In the genomic region with DNA sequence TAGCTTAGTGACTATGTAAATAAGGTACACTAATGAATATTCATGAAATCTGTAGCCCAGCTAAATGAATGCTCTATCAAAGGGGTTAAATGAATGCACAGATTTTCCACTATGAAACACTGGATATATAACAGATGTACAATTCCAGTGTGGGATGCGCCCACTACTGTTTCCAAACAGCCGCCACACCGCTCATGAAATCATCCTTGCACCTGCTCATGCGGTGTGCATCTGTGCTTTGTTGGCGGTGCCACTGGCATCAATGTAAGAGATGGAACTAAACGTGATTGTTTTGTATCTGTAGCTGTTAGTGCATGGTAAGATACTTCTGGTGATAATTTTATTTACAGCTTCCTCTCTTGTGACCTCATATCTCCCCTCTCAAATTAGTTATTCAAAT, we compare ENCODE assay signal across 17 cellular contexts.
"Had no signal": no experiment of that assay in that cellular context is flagged by ENCODE, and none has a peak within 500 bp of the region (broad histone marks: within the 10 kb centered on the region; RNA-seq: fewer than 3 reads in every experiment).

No MANE protein-coding gene starts in this region.

- H3K4me3 ChIP-seq: dorsolateral prefrontal cortex, heart left ventricle, psoas muscle, right lobe of liver, suprapubic skin, thyroid gland had no signal

- H3K36me3 ChIP-seq: heart left ventricle, right lobe of liver, suprapubic skin, thyroid gland had no signal

- H3K9me3 ChIP-seq: psoas muscle, right lobe of liver, suprapubic skin, thyroid gland had no signal

- DNase-seq: dorsolateral prefrontal cortex; effector CD8-positive, alpha-beta T cell; heart left ventricle; hippocampal formation; kidney glomerular epithelial cell; mesendoderm; naive B cell; nephron progenitor cell; psoas muscle; retina; right lobe of liver; stimulated activated CD4-positive, alpha-beta T cell treated with anti-CD3 and anti-CD28 coated beads, Interleukin-4, amount 100 ng/mL, for 1 hour; stimulated activated CD8-positive, alpha-beta memory T cell treated with anti-CD3 and anti-CD28 coated beads, Interleukin-4, amount 100 ng/mL, for 48 hours; stimulated activated naive CD8-positive, alpha-beta T cell treated with anti-CD3 and anti-CD28 coated beads, Interleukin-15, Interleukin-2, amounts not matched to agents 100 U/mL and 50 U/mL, for 24 hours; thyroid gland had no signal

- ATAC-seq: heart left ventricle; psoas muscle; right lobe of liver; stimulated activated effector memory CD8-positive, alpha-beta T cell treated with anti-CD3 and anti-CD28 coated beads, Interleukin-12 subunit alpha, Interleukin-12 subunit beta, amount 100 ng/mL, for 72 hours; stimulated activated naive CD8-positive, alpha-beta T cell treated with anti-CD3 and anti-CD28 coated beads, Interleukin-15, Interleukin-2, amounts not matched to agents 100 U/mL and 50 U/mL, for 24 hours had no signal

- H3K4me1 ChIP-seq: psoas muscle, right lobe of liver, suprapubic skin, thyroid gland had no signal

- H3K27me3 ChIP-seq: dorsolateral prefrontal cortex, heart left ventricle, right lobe of liver, suprapubic skin, thyroid gland had no signal

- H3K27ac ChIP-seq: dorsolateral prefrontal cortex, heart left ventricle, psoas muscle, right lobe of liver, suprapubic skin, thyroid gland had no signal
